In the genomic region with DNA sequence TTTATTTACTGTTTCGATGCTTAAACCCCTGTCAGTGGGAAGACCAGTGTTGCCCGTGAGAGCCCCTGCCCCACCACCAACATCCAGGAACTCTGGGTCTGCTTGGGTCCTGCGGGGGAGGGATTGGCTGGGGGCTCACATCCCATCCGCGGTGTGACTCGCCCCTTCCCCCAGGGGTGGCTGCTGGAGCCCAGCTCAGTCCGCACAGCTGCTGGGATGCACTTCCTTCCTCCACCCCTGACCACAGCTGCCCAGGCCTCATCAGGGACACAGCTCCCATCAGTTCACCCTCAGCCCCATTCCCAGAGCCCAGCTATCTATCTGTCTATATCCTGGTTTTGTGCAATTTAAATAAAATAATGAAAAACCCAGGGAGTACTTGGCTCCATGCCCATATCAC, we compare ENCODE assay signal across 29 cellular contexts. TPM values are rescaled to one million over a fixed set of nuclear protein-coding genes. Genes with fewer than 3 reads are reported as not detected.
"Had no signal": no experiment of that assay in that cellular context is flagged by ENCODE, and none has a peak within 500 bp of the region (broad histone marks: within the 10 kb centered on the region; RNA-seq: fewer than 3 reads in every experiment).

No MANE protein-coding gene starts in this region.

- H3K4me1 Mint-ChIP-seq: activated naive CD4-positive, alpha-beta T cell treated with anti-CD3 and anti-CD28 coated beads, Interleukin-2, amount 50 U/mL, for 24 hours; activated naive CD8-positive, alpha-beta T cell treated with anti-CD3 and anti-CD28 coated beads, Interleukin-2, amount 50 U/mL, for 24 hours; memory B cell had no signal

- DNase-seq: activated CD4-positive, alpha-beta T cell treated with anti-CD3 and anti-CD28 coated beads, Interleukin-2, amount 50 U/mL, for 1 hour; activated CD8-positive, alpha-beta T cell treated with anti-CD3 and anti-CD28 coated beads for 36 hours; activated naive CD8-positive, alpha-beta T cell treated with anti-CD3 and anti-CD28 coated beads, Interleukin-2, amount 50 U/mL, for 24 hours; activated T-cell treated with anti-CD3 and anti-CD28 coated beads, Interleukin-2, amount 50 U/mL, for 4 hours; amygdala; colonic mucosa; effector memory CD4-positive, alpha-beta T cell; erythroblast; gastrocnemius medialis; glutamatergic neuron; retina; sigmoid colon; small intestine; stimulated activated CD4-positive, alpha-beta T cell treated with anti-CD3 and anti-CD28 coated beads, Interleukin-1b, Interleukin-23, amount 100 ng/mL, for 48 hours; stimulated activated naive B cell treated with anti-CD40 and anti-IgM and Interleukin-4, amounts not matched to agents 10 μg/mL and 1 μg/mL and 100 μg/mL, for 72 hours; stomach; T-helper 2 cell; thyroid gland; upper lobe of left lung had no signal

- H3K9me3 Mint-ChIP-seq: activated CD8-positive, alpha-beta T cell treated with anti-CD3 and anti-CD28 coated beads for 36 hours; activated naive CD4-positive, alpha-beta T cell treated with anti-CD3 and anti-CD28 coated beads, Interleukin-2, amount 50 U/mL, for 24 hours; activated naive CD8-positive, alpha-beta T cell treated with anti-CD3 and anti-CD28 coated beads, Interleukin-2, amount 50 U/mL, for 24 hours; activated T-cell treated with anti-CD3 and anti-CD28 coated beads, Interleukin-2, amount 50 U/mL, for 4 hours; activated T-helper 2 cell treated with anti-CD3 and anti-CD28 coated beads, Interferon-gamma antibody, Interleukin-2, Interleukin-4, amounts not matched to agents 10 μg/mL and 5 μg/mL and 100 μg/mL, durations not matched to agents 14 hours and 24 hours and 36 hours; memory B cell had no signal

- H3K4me3 ChIP-seq: colonic mucosa, dorsolateral prefrontal cortex, gastrocnemius medialis, ovary, prostate gland, sigmoid colon, stomach, thyroid gland, upper lobe of left lung, vagina had no signal

- H3K27me3 ChIP-seq: colonic mucosa, dorsolateral prefrontal cortex, gastrocnemius medialis, ovary, sigmoid colon, thyroid gland, upper lobe of left lung, vagina had no signal

- H3K27ac Mint-ChIP-seq: activated CD8-positive, alpha-beta T cell treated with anti-CD3 and anti-CD28 coated beads for 36 hours; activated naive CD4-positive, alpha-beta T cell treated with anti-CD3 and anti-CD28 coated beads, Interleukin-2, amount 50 U/mL, for 24 hours; activated naive CD8-positive, alpha-beta T cell treated with anti-CD3 and anti-CD28 coated beads, Interleukin-2, amount 50 U/mL, for 24 hours; activated T-helper 2 cell treated with anti-CD3 and anti-CD28 coated beads, Interferon-gamma antibody, Interleukin-2, Interleukin-4, amounts not matched to agents 10 μg/mL and 5 μg/mL and 100 μg/mL, durations not matched to agents 14 hours and 24 hours and 36 hours; memory B cell; naive thymus-derived CD8-positive, alpha-beta T cell; stimulated activated naive B cell treated with anti-CD40 and anti-IgM and Interleukin-4, amounts not matched to agents 10 μg/mL and 1 μg/mL and 100 μg/mL, for 72 hours had no signal

- H3K27ac ChIP-seq: colonic mucosa, gastrocnemius medialis, neutrophil, ovary, prostate gland, sigmoid colon, stomach, thyroid gland, upper lobe of left lung, vagina had no signal

- ATAC-seq: activated CD8-positive, alpha-beta T cell treated with anti-CD3 and anti-CD28 coated beads for 36 hours; activated naive CD8-positive, alpha-beta T cell treated with anti-CD3 and anti-CD28 coated beads, Interleukin-2, amount 50 U/mL, for 24 hours; activated T-cell treated with anti-CD3 and anti-CD28 coated beads, Interleukin-2, amount 50 U/mL, for 4 hours; gastrocnemius medialis; naive thymus-derived CD8-positive, alpha-beta T cell; stimulated activated naive B cell treated with anti-CD40 and anti-IgM and Interleukin-4, amounts not matched to agents 10 μg/mL and 1 μg/mL and 100 μg/mL, for 72 hours had no signal

- H3K4me1 ChIP-seq: colonic mucosa, gastrocnemius medialis, prostate gland, sigmoid colon, stomach, thyroid gland, upper lobe of left lung, vagina had no signal

- H3K27me3 Mint-ChIP-seq: activated CD8-positive, alpha-beta T cell treated with anti-CD3 and anti-CD28 coated beads for 36 hours; activated naive CD4-positive, alpha-beta T cell treated with anti-CD3 and anti-CD28 coated beads, Interleukin-2, amount 50 U/mL, for 24 hours; activated naive CD8-positive, alpha-beta T cell treated with anti-CD3 and anti-CD28 coated beads, Interleukin-2, amount 50 U/mL, for 24 hours had no signal

- H3K9me3 ChIP-seq: colonic mucosa, gastrocnemius medialis, neutrophil, ovary, prostate gland, sigmoid colon, stomach, thyroid gland, upper lobe of left lung, vagina had no signal

- H3K4me3 Mint-ChIP-seq: activated CD8-positive, alpha-beta T cell treated with anti-CD3 and anti-CD28 coated beads for 36 hours; activated naive CD4-positive, alpha-beta T cell treated with anti-CD3 and anti-CD28 coated beads, Interleukin-2, amount 50 U/mL, for 24 hours; activated naive CD8-positive, alpha-beta T cell treated with anti-CD3 and anti-CD28 coated beads, Interleukin-2, amount 50 U/mL, for 24 hours; activated T-cell treated with anti-CD3 and anti-CD28 coated beads, Interleukin-2, amount 50 U/mL, for 4 hours; memory B cell; naive thymus-derived CD8-positive, alpha-beta T cell; stimulated activated naive B cell treated with anti-CD40 and anti-IgM and Interleukin-4, amounts not matched to agents 10 μg/mL and 1 μg/mL and 100 μg/mL, for 72 hours had no signal

- H3K36me3 Mint-ChIP-seq: activated naive CD4-positive, alpha-beta T cell treated with anti-CD3 and anti-CD28 coated beads, Interleukin-2, amount 50 U/mL, for 24 hours; memory B cell; naive thymus-derived CD8-positive, alpha-beta T cell; stimulated activated naive B cell treated with anti-CD40 and anti-IgM and Interleukin-4, amounts not matched to agents 10 μg/mL and 1 μg/mL and 100 μg/mL, for 72 hours had no signal

- H3K36me3 ChIP-seq: colonic mucosa, gastrocnemius medialis, neutrophil, ovary, prostate gland, sigmoid colon, thyroid gland, upper lobe of left lung, vagina had no signal

RNA-seq across cellular contexts. Expression of gene JAKMIP3, which starts 54.5 kb away (rescaled TPM):
- total RNA-seq: bronchial epithelial cell had no signal
